ENCODE assay signal across 1 cellular context in genomic region chr6:24340998-24341934, GRCh38.
TF ChIP-seq lines count a peak whose summit lies in the region.

No MANE protein-coding gene starts in this region.

TF ChIP-seq in HepG2, 621 proteins besides CTCF, POLR2A, EP300 and RAD21 (continued from another document and continues in another):
- no peak for TF ChIP-seq E2F2 (CRISPR knock-in tag; IDR thresholded peaks at IDR 0.05; ENCODE audit: borderline replicate concordance)
- no peak for TF ChIP-seq U2AF1 (optimal IDR thresholded peaks at IDR 0.05; ENCODE audit: low read depth, low read length)
- peak; percentile 52 for TF ChIP-seq FOSL1 (CRISPR knock-in tag; IDR thresholded peaks at IDR 0.05; ENCODE audit: borderline replicate concordance)
- no peak for TF ChIP-seq ZNF382 (CRISPR knock-in tag; IDR thresholded peaks at IDR 0.05; ENCODE audit: borderline replicate concordance)
- TF ChIP-seq SIN3B (IDR thresholded peaks at IDR 0.05; ENCODE audit: low read length): no peak
- TF ChIP-seq KIAA2018 (CRISPR knock-in tag; IDR thresholded peaks at IDR 0.05; ENCODE audit: borderline replicate concordance): no peak
- TF ChIP-seq KDM6A (CRISPR knock-in tag; IDR thresholded peaks at IDR 0.05; ENCODE audit: low read depth): no peak
- no peak for TF ChIP-seq ZNF614 (CRISPR knock-in tag; IDR thresholded peaks at IDR 0.05; ENCODE audit: borderline replicate concordance)
- no peak for TF ChIP-seq LCORL (IDR thresholded peaks at IDR 0.05)
- peak; percentile 88 for TF ChIP-seq LCORL (CRISPR knock-in tag; IDR thresholded peaks at IDR 0.05)
- TF ChIP-seq ZNF597 (CRISPR knock-in tag; IDR thresholded peaks at IDR 0.05): no peak
- no peak for TF ChIP-seq ISX (CRISPR knock-in tag; conservative IDR thresholded peaks at IDR 0.05)
- TF ChIP-seq CHD4 (IDR thresholded peaks at IDR 0.05; ENCODE audit: borderline replicate concordance, low read length): peak; percentile 66; the same call in 1 of the 2 replicates
- no peak for TF ChIP-seq MLLT10 (CRISPR knock-in tag; IDR thresholded peaks at IDR 0.05)
- no peak for TF ChIP-seq PAX8 (CRISPR knock-in tag; IDR thresholded peaks at IDR 0.05; ENCODE audit: borderline replicate concordance)
- no peak for TF ChIP-seq ELK4 (CRISPR knock-in tag; IDR thresholded peaks at IDR 0.05; ENCODE audit: borderline replicate concordance)
- peak; percentile 75 for TF ChIP-seq ETV5 (CRISPR knock-in tag; IDR thresholded peaks at IDR 0.05; ENCODE audit: borderline replicate concordance)
- peak; percentile 36 for TF ChIP-seq YY1 (IDR thresholded peaks at IDR 0.05; ENCODE audit: insufficient read depth, insufficient replicate concordance, low read depth, low read length)
- no peak for TF ChIP-seq TRAFD1 (CRISPR knock-in tag; IDR thresholded peaks at IDR 0.05; ENCODE audit: borderline replicate concordance)
- TF ChIP-seq ZNF883 (CRISPR knock-in tag; IDR thresholded peaks at IDR 0.05; ENCODE audit: not compliant biosample characterization): no peak
- TF ChIP-seq ZNF260 (CRISPR knock-in tag; IDR thresholded peaks at IDR 0.05; ENCODE audit: borderline replicate concordance, low read depth): no peak
- TF ChIP-seq SNAI1 (CRISPR knock-in tag; IDR thresholded peaks at IDR 0.05; ENCODE audit: borderline replicate concordance): no peak
- TF ChIP-seq CERS6 (CRISPR knock-in tag; IDR thresholded peaks at IDR 0.05): no peak
- TF ChIP-seq MLXIP (CRISPR knock-in tag; IDR thresholded peaks at IDR 0.05; ENCODE audit: borderline replicate concordance): no peak
- no peak for TF ChIP-seq MTF2 (CRISPR knock-in tag; IDR thresholded peaks at IDR 0.05; ENCODE audit: borderline replicate concordance)
- TF ChIP-seq NFRKB (IDR thresholded peaks at IDR 0.05): no peak
- TF ChIP-seq MIXL1 (CRISPR knock-in tag; IDR thresholded peaks at IDR 0.05): peak; percentile 92
- peak; percentile 91; the same call in 1 of the 2 replicates for TF ChIP-seq ZNF710 (CRISPR knock-in tag; IDR thresholded peaks at IDR 0.05; ENCODE audit: borderline replicate concordance)
- TF ChIP-seq THAP11 (CRISPR knock-in tag; IDR thresholded peaks at IDR 0.05): peak; percentile 74
- no peak for TF ChIP-seq ZNF496 (CRISPR knock-in tag; IDR thresholded peaks at IDR 0.05; ENCODE audit: insufficient replicate concordance)
- TF ChIP-seq ZNF124 (CRISPR knock-in tag; IDR thresholded peaks at IDR 0.05): peak; percentile 18; the same call in 1 of the 2 replicates
- TF ChIP-seq ERF (CRISPR knock-in tag; IDR thresholded peaks at IDR 0.05): peak; percentile 82
- TF ChIP-seq ZBTB4 (CRISPR knock-in tag; IDR thresholded peaks at IDR 0.05; ENCODE audit: borderline replicate concordance): no peak
- peak; percentile 49; the same call in 1 of the 2 replicates for TF ChIP-seq EHMT2 (IDR thresholded peaks at IDR 0.05; ENCODE audit: borderline replicate concordance, low read depth, low read length)
- no peak for TF ChIP-seq ZNF367 (CRISPR knock-in tag; IDR thresholded peaks at IDR 0.05; ENCODE audit: borderline replicate concordance)
